In the genomic region with DNA sequence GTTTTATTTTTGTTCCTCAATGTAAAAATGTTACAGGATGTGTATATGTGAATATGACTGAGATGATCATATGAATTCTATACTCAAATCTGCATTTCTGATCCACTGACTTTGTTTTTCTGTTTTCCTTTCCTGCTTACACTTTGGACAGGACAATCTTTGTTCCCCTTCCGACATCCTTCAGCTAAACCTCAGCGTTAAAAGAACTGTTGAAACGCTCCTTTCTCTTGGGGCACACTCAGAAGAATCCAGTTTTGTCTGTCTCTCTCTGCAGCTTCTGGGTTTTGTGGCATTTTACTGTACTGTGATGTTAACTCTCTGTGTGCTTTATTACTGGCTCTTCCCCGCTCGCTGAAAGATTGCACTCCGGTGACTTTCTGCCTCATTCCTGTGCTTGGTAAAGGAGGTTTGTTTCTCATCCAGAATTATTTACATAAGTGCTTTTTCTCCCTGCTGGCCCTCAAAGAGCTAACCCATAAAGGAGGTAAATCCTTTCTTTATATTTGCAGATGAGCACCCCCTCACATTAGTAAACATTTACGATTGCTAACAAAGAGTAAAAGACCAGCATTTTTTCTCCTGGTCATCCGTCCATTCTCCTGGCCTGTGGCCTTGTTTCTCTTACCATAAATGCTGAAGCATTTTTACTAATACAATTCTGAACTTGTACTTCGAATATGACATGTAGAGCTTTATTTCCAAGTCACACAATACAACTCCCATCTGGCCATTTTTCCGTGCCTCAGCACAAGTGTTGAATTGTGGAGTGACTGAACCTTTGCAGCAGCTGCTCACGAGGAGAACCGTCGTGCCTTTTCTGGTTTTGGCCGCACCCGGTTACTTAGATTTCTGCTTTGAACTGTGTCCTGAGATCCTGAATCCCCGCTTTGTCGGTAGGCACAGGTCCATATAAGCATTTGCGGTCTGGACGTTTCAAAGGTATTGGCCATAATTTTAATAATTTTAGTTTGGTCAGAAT, we compare ENCODE assay signal across 13 cellular contexts.
DNase-seq lines count a peak whose midpoint lies in the region; ATAC-seq and TF ChIP-seq lines count a peak whose summit lies in the region.
"Had no signal": no experiment of that assay in that cellular context is flagged by ENCODE, and none has a peak within 500 bp of the region (broad histone marks: within the 10 kb centered on the region; RNA-seq: fewer than 3 reads in every experiment).

No MANE protein-coding gene starts in this region.

- peak overlapping the region; percentile 83 for H3K4me2 ChIP-seq in BLaER1

- H3K9ac ChIP-seq in BLaER1, result peak overlapping the region; percentile 47; the same call in 1 of the 2 replicates

- H3K27ac ChIP-seq in BLaER1, result peak overlapping the region; percentile 72

- H3K36me3 ChIP-seq in BLaER1 (peaks cover 29% of the 10 kb centered on the region), HAP-1 (replicated peaks) (peaks cover 2% of the 10 kb centered on the region)

- H3K4me1 ChIP-seq in BLaER1 (peaks cover 59% of the 10 kb centered on the region), HAP-1 (peaks cover 19% of the 10 kb centered on the region)

- no peaks in the 10 kb centered on the region for H3K9me3 ChIP-seq in BLaER1
- no peaks in the 10 kb centered on the region for H3K9me3 ChIP-seq in HAP-1

- H3K4me3 ChIP-seq in BLaER1 (peak overlapping the region; percentile 7; the same call in 1 of the 2 replicates), HAP-1 (no peak overlapping the region)

- DNase-seq in HAP-1 (ENCODE audit: low spot score in 2 of 2), result peak; percentile 52 to 80
- peak; percentile 11 for DNase-seq in astrocyte of the hippocampus (ENCODE audit: low read depth, low spot score)
- DNase-seq in myocyte (ENCODE audit: low read depth), result peak; percentile 57
- DNase-seq in NCI-H1417 (lab: John Stamatoyannopoulos, UW), result no peak
- DNase-seq in AG20443 (ENCODE audit: low spot score), result no peak
- DNase-seq in GM10266 (ENCODE audit: extremely low spot score), result no peak
- DNase-seq: activated CD4-positive, alpha-beta T cell treated with anti-CD3 and anti-CD28 coated beads for 48 hours; activated gamma-delta T cell treated with Interleukin-2 at 50 U/mL for 16 hours; CD4-positive, CD25-positive, alpha-beta regulatory T cell; KBM-7; stimulated activated naive CD4-positive, alpha-beta T cell had no signal

- ATAC-seq in GM18868 (IDR thresholded peaks at IDR 0.05; ENCODE audit: unreplicated experiment), result no peak

- H3K27me3 ChIP-seq in BLaER1 (no peaks in the 10 kb centered on the region), HAP-1 (ENCODE audit: low read depth) (no peaks in the 10 kb centered on the region)

- no peaks in the 10 kb centered on the region for H4K20me1 ChIP-seq in BLaER1

- TF ChIP-seq CTCF in GM10266 (IDR thresholded peaks at IDR 0.05; ENCODE audit: control insufficient read depth, insufficient read depth, low read depth, missing control alignments), result no peak

- in situ Hi-C loops in HAP-1 (cut with MboI; ENCODE audit: low sequenced_read_pairs), result no loop called here

Comparison
In these comparisons a context has a peak if more than half of its experiments do, and no peak if none do; other contexts are left out.
1. DNase-seq: peak in HAP-1 (2 of 2), astrocyte of the hippocampus (single experiment) and myocyte (single experiment); none in NCI-H1417 (0 of 3), AG20443 (single experiment) and GM10266 (single experiment).